In the genomic region with DNA sequence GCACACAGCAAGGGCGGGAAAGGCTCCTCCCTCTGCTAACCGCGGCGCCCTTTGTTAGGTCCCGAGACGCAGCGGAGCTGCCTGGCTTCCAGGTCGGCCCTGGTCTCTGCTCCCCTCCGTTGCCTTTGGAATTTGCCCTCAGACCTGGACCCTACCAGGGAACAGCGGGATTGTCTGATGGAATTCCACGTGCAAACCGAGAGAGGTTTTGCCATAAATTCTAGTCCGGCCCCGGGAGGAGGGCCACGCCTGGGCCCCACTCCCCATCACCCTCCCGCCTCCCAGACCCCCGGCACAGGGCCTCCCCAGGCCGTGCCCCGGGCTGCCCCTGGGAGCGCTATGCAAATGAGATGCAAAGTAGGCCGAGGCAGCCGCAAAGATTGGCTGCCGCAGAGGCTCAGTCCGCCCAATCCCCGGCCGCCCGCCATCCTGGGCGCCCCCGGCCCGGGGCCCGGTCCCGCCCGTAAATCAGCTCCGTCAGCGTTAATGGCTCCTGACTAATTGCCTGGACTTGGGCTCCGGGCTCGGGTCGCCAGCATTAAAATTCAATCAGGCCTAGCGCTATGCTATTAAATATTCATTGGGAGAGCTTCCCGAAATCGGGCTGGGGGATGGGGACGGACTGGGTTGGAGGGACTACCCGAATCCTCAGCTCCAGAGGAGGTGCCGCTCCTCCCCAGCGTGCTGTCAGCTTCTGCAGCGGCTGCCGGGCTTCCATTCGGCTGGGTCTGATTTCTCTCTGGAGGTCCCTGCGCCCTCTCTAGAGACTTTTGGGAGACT, we compare ENCODE assay signal across 1 cellular context.
TF ChIP-seq lines count a peak whose summit lies in the region.

No MANE protein-coding gene starts in this region.

TF ChIP-seq in endothelial cell of umbilical vein, 7 proteins besides CTCF, POLR2A, EP300 and RAD21:
- TF ChIP-seq FOS (IDR thresholded peaks at IDR 0.05; ENCODE audit: borderline replicate concordance, insufficient read depth, low read length), result no peak
- TF ChIP-seq POLR2AphosphoS5 (IDR thresholded peaks at IDR 0.05; ENCODE audit: insufficient read depth, low read depth, low read length), result no peak
- TF ChIP-seq MYC (IDR thresholded peaks at IDR 0.05; ENCODE audit: low read depth, low read length), result no peak
- no peak for TF ChIP-seq MAX (IDR thresholded peaks at IDR 0.05; ENCODE audit: insufficient read depth, insufficient read length)
